7 cellular contexts compared by ENCODE assay signal in genomic region chr2:111168528-111168929, GRCh38. TPM values are rescaled to one million over a fixed set of nuclear protein-coding genes. Genes with fewer than 3 reads are reported as not detected.
DNase-seq lines count a peak whose midpoint lies in the region; ATAC-seq and TF ChIP-seq lines count a peak whose summit lies in the region.

No MANE protein-coding gene starts in this region.

- intact Hi-C loops in sciatic nerve (cut with DNase I): no loop called here

- H3K4me1 Mint-ChIP-seq in chondrocyte (ENCODE audit: low read depth): peaks cover 28% of the 10 kb centered on the region

- no peaks in the 10 kb centered on the region for H3K27me3 Mint-ChIP-seq in chondrocyte (ENCODE audit: low read depth)

- H3K4me3 Mint-ChIP-seq in chondrocyte (ENCODE audit: unreplicated experiment): no peak overlapping the region

- H3K36me3 Mint-ChIP-seq in chondrocyte (ENCODE audit: low read depth): peaks cover 10% of the 10 kb centered on the region

- ATAC-seq in GM18867 (IDR thresholded peaks at IDR 0.05; ENCODE audit: unreplicated experiment): peak; percentile 76
- peak; percentile 75 for ATAC-seq in HG03280 (IDR thresholded peaks at IDR 0.05; ENCODE audit: unreplicated experiment)
- peak; percentile 61 for ATAC-seq in sciatic nerve

- peak overlapping the region; percentile 61 for H3K27ac Mint-ChIP-seq in chondrocyte (ENCODE audit: unreplicated experiment)

- TF ChIP-seq CTCF in chondrocyte (IDR thresholded peaks at IDR 0.05): no peak

- H3K9me3 Mint-ChIP-seq in chondrocyte (ENCODE audit: low read depth): no peaks in the 10 kb centered on the region

- DNase-seq in activated CD4-positive, CD25-positive, alpha-beta regulatory T cell treated with anti-CD3 and anti-CD28 coated beads, Interleukin-2, amount 50 U/mL, for 16 hours (ENCODE audit: low read depth, low spot score): peak; percentile 36
- DNase-seq in chondrocyte (ENCODE audit: low spot score): no peak
- DNase-seq in sciatic nerve (ENCODE audit: low spot score): no peak
- DNase-seq in DMS79 treated with DMSO at 0.1 percent for 48 hours (lab: John Stamatoyannopoulos, UW): no peak
- no peak for DNase-seq in D341Med (ENCODE audit: low spot score)

RNA-seq across cellular contexts. Expression of gene BCL2L11, which starts 47.8 kb away (rescaled TPM):
- 10.8 to 19.2 TPM (median 11.4 TPM) in 3 replicates for total RNA-seq in chondrocyte
- total RNA-seq in sciatic nerve: 13.8 TPM
